In genomic region chr5:36193746-36194145, GRCh38 we compare ENCODE assay signal across 16 cellular contexts. TPM values are rescaled to one million over a fixed set of nuclear protein-coding genes. Genes with fewer than 3 reads are reported as not detected.
DNase-seq lines count a peak whose midpoint lies in the region; ATAC-seq, FAIRE-seq and TF ChIP-seq lines count a peak whose summit lies in the region.
"Had no signal": no experiment of that assay in that cellular context is flagged by ENCODE, and none has a peak within 500 bp of the region (broad histone marks: within the 10 kb centered on the region; RNA-seq: fewer than 3 reads in every experiment).

No MANE protein-coding gene starts in this region.

- H3K27ac ChIP-seq in A549 (no peak overlapping the region), OCI-LY7 (ENCODE audit: low read depth, low read length, poor library complexity, severe bottlenecking) (no peak overlapping the region), right lobe of liver (peak overlapping the region in 1 of 3 donors; percentile 39), brain microvascular endothelial cell (no peak overlapping the region)
- H3K27ac ChIP-seq: KMS-11 had no signal

- in situ Hi-C loops in brain microvascular endothelial cell (cut with HindIII; ENCODE audit: low pct_ligation_motif_present, low sequenced_read_pairs): no loop called here

- no peak for TF ChIP-seq EP300 in A549 (IDR thresholded peaks at IDR 0.05)

- 96% methylated on average over 5 of the region's 5 CpGs for WGBS in A549 (ENCODE audit: missing lambda C conversion rate)
- WGBS in right lobe of liver (ENCODE audit: insufficient coverage, low coverage, low lambda C conversion rate, missing lambda C conversion rate): 31% methylated on average over 5 of the region's 5 CpGs

- DNase-seq in A549 (ENCODE audit: low read depth in 1 of 2, low spot score in 1 of 2) (no peak), OCI-LY7 (ENCODE audit: low spot score) (no peak), right lobe of liver (no peak), brain microvascular endothelial cell (no peak), AG20443 (ENCODE audit: low spot score) (no peak)
- DNase-seq: CD8-positive, alpha-beta T cell; COR-L47; DMS53; GF-D8; GOT3; HFFc6 had no signal

- H3K4me3 ChIP-seq in A549 (no peak overlapping the region), OCI-LY7 (ENCODE audit: low read depth, low read length, poor library complexity, severe bottlenecking) (no peak overlapping the region), right lobe of liver (no peak overlapping the region), brain microvascular endothelial cell (ENCODE audit: low read depth, low read length) (no peak overlapping the region)
- H3K4me3 ChIP-seq: HAP-1 had no signal

- H3K27me3 ChIP-seq in right lobe of liver: no peaks in the 10 kb centered on the region
- no peaks in the 10 kb centered on the region for H3K27me3 ChIP-seq in brain microvascular endothelial cell (replicated peaks)

- H3K9me2 ChIP-seq in OCI-LY7 (ENCODE audit: insufficient read depth, low read length): no peaks in the 10 kb centered on the region

- H3K4me2 ChIP-seq in A549: no peak overlapping the region
- H3K4me2 ChIP-seq in OCI-LY7 (ENCODE audit: low read length): no peak overlapping the region
- H3K4me2 ChIP-seq: KMS-11 had no signal

- POLR2A ChIA-PET in A549 (lab: Yijun Ruan, JAX) (interaction anchor here (0.5 kb wide), 1 partner anchor 1031 kb away, joined by 5 read pairs; no protein-coding TSS in a partner anchor), OCI-LY7 (lab: Charles Lee) (interaction anchor here (1.0 kb wide), 1 partner anchor 43 kb away, joined by 5 read pairs; no protein-coding TSS in a partner anchor)

- FAIRE-seq in A549 (lab: Jason Lieb, UNC): peak; percentile 13
- FAIRE-seq in colon (lab: Jason Lieb, UNC): peak; percentile 14
- FAIRE-seq: GM18507 had no signal

- no peaks in the 10 kb centered on the region for H3K79me2 ChIP-seq in OCI-LY7 (ENCODE audit: insufficient read depth, low read depth, low read length)

- CTCF ChIA-PET in A549 (lab: Yijun Ruan, JAX): no interaction called here
- CTCF ChIA-PET in OCI-LY7 (lab: Charles Lee; ENCODE audit: unreplicated experiment): no interaction called here

- intact Hi-C loops in OCI-LY7 (cut with micrococcal nuclease; ENCODE audit: unreplicated experiment): loop anchor here (10.0 kb wide), 1 partner anchor 311 kb away; no protein-coding TSS in a partner anchor
- intact Hi-C loops in right lobe of liver (cut with DNase I): no loop called here

- H3K9me3 ChIP-seq in A549 (no peaks in the 10 kb centered on the region), OCI-LY7 (ENCODE audit: low read length) (no peaks in the 10 kb centered on the region), right lobe of liver (no peaks in the 10 kb centered on the region)
- H3K9me3 ChIP-seq: HAP-1 had no signal

- H2AFZ ChIP-seq in OCI-LY7 (ENCODE audit: low read length): no peak overlapping the region

- H3K4me1 ChIP-seq in A549 (no peaks in the 10 kb centered on the region), OCI-LY7 (ENCODE audit: insufficient read depth, low read length, poor library complexity, severe bottlenecking) (no peaks in the 10 kb centered on the region), right lobe of liver (peaks cover 0 to 26% (median 10%) of the 10 kb centered on the region in 4 donors)
- H3K4me1 ChIP-seq: HAP-1 had no signal

- ATAC-seq in A549 (no peak), right lobe of liver (peak in 3 of 4 donors; percentile 65 to 78 (median 71)), GM19397 (IDR thresholded peaks at IDR 0.05; ENCODE audit: unreplicated experiment) (no peak)
- ATAC-seq: CD8-positive, alpha-beta T cell had no signal

- TF ChIP-seq CTCF in A549 (IDR thresholded peaks at IDR 0.05): no peak
- no peak for TF ChIP-seq CTCF in OCI-LY7 (conservative IDR thresholded peaks at IDR 0.05; ENCODE audit: low read length)
- no peak for TF ChIP-seq CTCF in right lobe of liver (IDR thresholded peaks at IDR 0.05)
- TF ChIP-seq CTCF in brain microvascular endothelial cell (IDR thresholded peaks at IDR 0.05; ENCODE audit: low read depth, low read length, missing control alignments): no peak

- TF ChIP-seq POLR2A in A549 (IDR thresholded peaks at IDR 0.05; ENCODE audit: low read length) (no peak), right lobe of liver (IDR thresholded peaks at IDR 0.05) (no peak)

- no peaks in the 10 kb centered on the region for H4K20me1 ChIP-seq in OCI-LY7 (ENCODE audit: insufficient read depth, low read length)

- H3K36me3 ChIP-seq in OCI-LY7 (ENCODE audit: insufficient read depth, low read length): peaks cover 83% of the 10 kb centered on the region
- H3K36me3 ChIP-seq in right lobe of liver: peaks cover 0 to 45% (median 16%) of the 10 kb centered on the region in 4 donors
- H3K36me3 ChIP-seq in brain microvascular endothelial cell (replicated peaks): peaks cover 3% of the 10 kb centered on the region

- BruUV-seq in OCI-LY7 (replicated peaks; lab: Mats Ljungman, UMichigan): TSS peak; percentile 59

- no peak for TF ChIP-seq RAD21 in A549 (conservative IDR thresholded peaks at IDR 0.05 in 1 of 2, IDR thresholded peaks at IDR 0.05 in 1 of 2)

TF ChIP-seq in A549, 52 proteins besides CTCF, POLR2A, EP300 and RAD21:
- TF ChIP-seq CBX2 (IDR thresholded peaks at IDR 0.05; ENCODE audit: borderline replicate concordance, low read depth) (no peak), FOSL2 (IDR thresholded peaks at IDR 0.05) (no peak), FOSL2 (CRISPR knock-in tag; IDR thresholded peaks at IDR 0.05) (no peak), E2F6 (IDR thresholded peaks at IDR 0.05; ENCODE audit: borderline replicate concordance, low read depth) (no peak), BCL3 (IDR thresholded peaks at IDR 0.05) (no peak), HOXB5 (CRISPR knock-in tag; IDR thresholded peaks at IDR 0.05) (no peak), ZFP36 (IDR thresholded peaks at IDR 0.05; ENCODE audit: borderline replicate concordance, partially characterized antibody) (no peak), MAFK (IDR thresholded peaks at IDR 0.05; ENCODE audit: partially characterized antibody) (no peak), KDM5A (IDR thresholded peaks at IDR 0.05) (no peak), EHMT2 (IDR thresholded peaks at IDR 0.05; ENCODE audit: low read depth) (no peak), ZNF302 (CRISPR knock-in tag; IDR thresholded peaks at IDR 0.05) (no peak), TFCP2L1 (CRISPR knock-in tag; IDR thresholded peaks at IDR 0.05) (no peak), RARB (CRISPR knock-in tag; IDR thresholded peaks at IDR 0.05) (no peak), FOXS1 (CRISPR knock-in tag; IDR thresholded peaks at IDR 0.05) (no peak), RCOR1 (IDR thresholded peaks at IDR 0.05; ENCODE audit: low read depth, low read length) (no peak)

RNA-seq across cellular contexts. Expression of gene SKP2, which starts 41.8 kb away (rescaled TPM):
- 13.7 and 23.4 TPM in 2 replicates for polyA plus RNA-seq in A549 (2011; rRNA removed)
- 14.1 and 15.8 TPM in 2 replicates for polyA plus RNA-seq in A549 (2012; cell fraction: cytosol; rRNA removed)
- 9.3 and 13.8 TPM in 2 replicates for polyA plus RNA-seq in A549 (2012; cell fraction: nucleus; rRNA removed)
- polyA plus RNA-seq in A549 (2017; fragmentation: RNase III; extraction: RNeasy Plus Mini Kit Qiagen cat#74134 plus additional on column Dnase treatment): 11.4 to 12.4 TPM (median 12.4 TPM) in 3 replicates
- polyA minus RNA-seq in A549 (2011; rRNA and poly(A)+ RNA removed): 24.2 and 24.5 TPM in 2 replicates
- 70.5 and 71.8 TPM in 2 replicates for total RNA-seq in OCI-LY7 (2014; rRNA removed; shearing (Covaris generic))
- 74.0 and 81.1 TPM in 2 replicates for total RNA-seq in OCI-LY7 (2022)
- 10 to 100 TPM; 11.8 to 25.0 (median 17.3) TPM for total RNA-seq in right lobe of liver

RNA-seq across cellular contexts. Expression of gene LMBRD2, which starts 42.1 kb away (rescaled TPM):
- polyA plus RNA-seq in A549 (2011; rRNA removed) (5.4 and 6.8 TPM in 2 replicates), A549 (2017; fragmentation: RNase III; extraction: RNeasy Plus Mini Kit Qiagen cat#74134 plus additional on column Dnase treatment) (2.6 to 3.6 TPM (median 2.9 TPM) in 3 replicates)
- polyA plus RNA-seq in A549 (2012; cell fraction: cytosol; rRNA removed): 0.41 and 0.51 TPM in 2 replicates
- 0.50 and 0.95 TPM in 2 replicates for polyA plus RNA-seq in A549 (2012; cell fraction: nucleus; rRNA removed)
- polyA minus RNA-seq in A549 (2011; rRNA and poly(A)+ RNA removed): 5.7 and 6.7 TPM in 2 replicates
- 9.1 and 32.0 TPM in 2 replicates for total RNA-seq in OCI-LY7 (2014; rRNA removed; shearing (Covaris generic))
- total RNA-seq in OCI-LY7 (2022) (18.3 and 23.2 TPM in 2 replicates), right lobe of liver (10 to 100 TPM in 5 of 6 experiments, 1 to 10 TPM in 1; 8.0 to 13.0 (median 10.5) TPM)

RNA-seq across cellular contexts. Expression of gene NADK2, which starts 48.0 kb away (rescaled TPM):
- polyA plus RNA-seq in A549 (2011; rRNA removed): 17.8 and 21.9 TPM in 2 replicates
- polyA plus RNA-seq in A549 (2012; cell fraction: cytosol; rRNA removed): 6.2 and 6.9 TPM in 2 replicates
- 3.2 and 5.2 TPM in 2 replicates for polyA plus RNA-seq in A549 (2012; cell fraction: nucleus; rRNA removed)
- polyA plus RNA-seq in A549 (2017; fragmentation: RNase III; extraction: RNeasy Plus Mini Kit Qiagen cat#74134 plus additional on column Dnase treatment): 12.6 to 14.0 TPM (median 13.2 TPM) in 3 replicates
- 11.6 and 15.8 TPM in 2 replicates for polyA minus RNA-seq in A549 (2011; rRNA and poly(A)+ RNA removed)
- 21.2 and 23.8 TPM in 2 replicates for total RNA-seq in OCI-LY7 (2014; rRNA removed; shearing (Covaris generic))
- 37.5 and 38.6 TPM in 2 replicates for total RNA-seq in OCI-LY7 (2022)
- total RNA-seq in right lobe of liver: 100 to 1,000 TPM; 102 to 253 (median 142) TPM

Comparison
In these comparisons a context has a peak if more than half of its experiments do, and no peak if none do; other contexts are left out.
1. ATAC-seq: peak in right lobe of liver (3 of 4); none in A549 (0 of 2) and GM19397 (single experiment).